7 cellular contexts compared by ENCODE assay signal in the genomic region with DNA sequence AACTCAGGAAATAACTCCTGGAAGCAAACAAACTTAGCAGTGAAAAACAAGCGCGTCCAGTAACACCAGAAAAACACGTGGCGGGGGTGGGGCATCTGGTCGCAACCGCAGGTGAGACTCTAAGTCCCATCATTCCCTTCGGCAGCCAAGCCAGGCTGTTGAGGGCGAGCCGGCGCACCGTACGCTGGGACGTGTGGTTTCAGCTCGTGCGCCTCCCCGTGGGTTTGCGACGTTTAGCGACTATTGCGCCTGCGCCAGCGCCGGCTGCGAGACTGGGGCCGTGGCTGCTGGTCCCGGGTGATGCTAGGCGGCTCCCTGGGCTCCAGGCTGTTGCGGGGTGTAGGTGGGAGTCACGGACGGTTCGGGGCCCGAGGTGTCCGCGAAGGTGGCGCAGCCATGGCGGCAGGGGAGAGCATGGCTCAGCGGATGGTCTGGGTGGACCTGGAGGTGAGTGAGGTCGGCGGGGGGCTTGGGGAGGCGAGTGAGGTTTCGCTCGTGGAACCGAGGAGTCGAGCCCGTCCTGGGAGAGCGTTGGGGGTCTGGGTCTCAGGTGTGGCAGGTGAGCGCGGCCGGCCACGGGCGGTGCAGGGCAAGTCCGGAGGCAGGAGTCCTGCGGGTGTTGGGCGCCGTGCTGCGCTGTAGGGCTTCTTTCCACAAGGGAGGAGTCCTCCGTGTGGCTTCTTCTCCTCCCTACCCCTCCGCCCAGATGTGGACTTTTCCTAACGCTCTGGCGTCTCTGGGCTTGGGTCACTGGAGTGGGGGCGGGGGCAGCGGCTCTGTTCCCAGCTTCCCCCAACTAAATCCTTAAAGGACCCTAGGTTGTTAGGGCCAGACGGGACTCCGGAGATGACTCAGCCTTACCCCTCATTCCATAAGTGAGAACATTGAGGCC. TPM values are rescaled to one million over a fixed set of nuclear protein-coding genes. Genes with fewer than 3 reads are reported as not detected.
A peak's percentile ranks its signal among the peaks of the same experiment; 100 is the strongest.
DNase-seq lines count a peak whose midpoint lies in the region; ATAC-seq, FAIRE-seq and TF ChIP-seq lines count a peak whose summit lies in the region.

Gene REXO2, plus strand, starts transcription at position 239 of the 892 bp plus-strand sequence. Its CDS starts 62 bp downstream, at position 301.

- DNase-seq in GM18507 (ENCODE audit: extremely low spot score, insufficient read length, low read depth) (peak; percentile 87), NCI-H2029 treated with DMSO at 0.1 percent for 48 hours (lab: John Stamatoyannopoulos, UW) (peak; percentile 87), T-helper 9 cell (peak; percentile 88), astrocyte of the cerebellum (ENCODE audit: low read depth) (peak; percentile 85), hepatic stellate cell (ENCODE audit: low spot score) (peak; percentile 92), renal cortical epithelial cell (ENCODE audit: low read depth) (peak; percentile 91)

- in situ Hi-C loops in astrocyte of the cerebellum (cut with HindIII; ENCODE audit: low sequenced_read_pairs), result no loop called here

- peak; percentile 98 for ATAC-seq in HG02981 (IDR thresholded peaks at IDR 0.05; ENCODE audit: unreplicated experiment)

- FAIRE-seq in GM18507 (lab: Jason Lieb, UNC), result peak; percentile 84

- H3K4me3 ChIP-seq in astrocyte of the cerebellum (ENCODE audit: low read depth, low read length), result peak within 1 kb of the TSS; percentile 89

- TF ChIP-seq CTCF in astrocyte of the cerebellum (IDR thresholded peaks at IDR 0.05; ENCODE audit: low read depth, low read length, missing control alignments), result peak; percentile 37

RNA-seq across cellular contexts. Expression of gene REXO2, which starts in this region (rescaled TPM):
- 166 and 170 TPM in 2 replicates for total RNA-seq in renal cortical epithelial cell

Comparison
In these comparisons a context has a peak if more than half of its experiments do, and no peak if none do; other contexts are left out.
1. Peak in every context shown above with its lines: DNase-seq, ATAC-seq and H3K4me3 ChIP-seq.